In the genomic region with DNA sequence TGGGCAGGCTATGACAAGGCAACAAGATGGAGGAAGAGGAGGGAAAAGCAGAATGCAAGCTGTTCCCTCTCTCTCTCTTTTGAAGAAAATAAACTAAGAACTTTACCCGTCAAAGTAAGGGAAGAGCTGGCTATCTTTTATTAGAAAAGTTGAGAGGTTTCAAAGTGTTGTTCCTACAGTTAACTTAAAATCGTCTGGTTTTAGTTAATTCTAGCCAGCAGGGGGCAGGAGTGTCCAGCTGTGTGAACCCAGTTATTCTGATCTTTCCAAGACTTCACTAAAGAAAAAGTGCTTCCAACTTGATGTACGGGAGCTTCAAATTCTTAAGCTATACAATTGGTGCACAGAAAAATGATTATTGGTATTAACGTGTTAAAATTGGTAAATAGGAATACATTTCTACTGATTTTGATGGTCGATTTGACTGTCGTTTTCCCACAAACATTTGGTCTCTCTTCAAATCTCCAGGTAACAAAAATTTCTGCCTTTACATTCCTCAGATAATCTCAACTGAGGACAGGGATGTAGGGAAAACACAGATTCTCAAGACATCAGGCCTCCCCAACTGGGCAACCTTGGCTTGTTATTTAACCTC, we compare ENCODE assay signal across 8 cellular contexts. TPM values are rescaled to one million over a fixed set of nuclear protein-coding genes. Genes with fewer than 3 reads are reported as not detected.
A peak's percentile ranks its signal among the peaks of the same experiment; 100 is the strongest.
DNase-seq lines count a peak whose midpoint lies in the region; ATAC-seq and TF ChIP-seq lines count a peak whose summit lies in the region.

No MANE protein-coding gene starts in this region.

- intact Hi-C loops in mucosa of descending colon (cut with DNase I, micrococcal nuclease): loop anchor here in 1 of 2 donors (10.0 kb wide), 1 partner anchor 357 kb away; no protein-coding TSS in a partner anchor
- intact Hi-C loops in thyroid gland (cut with DNase I): loop anchor here (5.0 to 10.0 kb wide), 2 partner anchors 147 to 369 kb away; no protein-coding TSS in a partner anchor

- peak; percentile 31 for ATAC-seq in effector memory CD8-positive, alpha-beta T cell (replicated peaks)
- peak; percentile 71 for ATAC-seq in mucosa of descending colon
- no peak for ATAC-seq in HG03432 (IDR thresholded peaks at IDR 0.05; ENCODE audit: unreplicated experiment)

- DNase-seq in A172 (ENCODE audit: low spot score) (peak; percentile 38), EL (peak; percentile 57), NB4 (ENCODE audit: low read depth) (peak; percentile 73), WERI-Rb-1 (peak; percentile 50), mucosa of descending colon (peak in 1 of 3 donors; percentile 88), thyroid gland (peak; percentile 50 to 65)
- DNase-seq in effector memory CD8-positive, alpha-beta T cell: peak; percentile 48 to 57 (median 56)

- H3K4me3 ChIP-seq in NB4 (ENCODE audit: low read depth, low read length) (no peak overlapping the region), WERI-Rb-1 (ENCODE audit: low read depth, low read length) (no peak overlapping the region), mucosa of descending colon (no peak overlapping the region), thyroid gland (replicated peaks in 1 of 3) (no peak overlapping the region)

- H3K27me3 Mint-ChIP-seq in effector memory CD8-positive, alpha-beta T cell: peaks cover 35 to 39% of the 10 kb centered on the region in 2 donors

- H3K36me3 ChIP-seq in WERI-Rb-1 (no peaks in the 10 kb centered on the region), mucosa of descending colon (ENCODE audit: low read depth) (no peaks in the 10 kb centered on the region), thyroid gland (no peaks in the 10 kb centered on the region)

- peaks cover 8% of the 10 kb centered on the region for H3K36me3 Mint-ChIP-seq in effector memory CD8-positive, alpha-beta T cell (ENCODE audit: insufficient read depth)

- peaks cover 17 to 21% of the 10 kb centered on the region in 2 donors for H3K4me1 Mint-ChIP-seq in effector memory CD8-positive, alpha-beta T cell (ENCODE audit: low read depth in 2 of 2)

- H3K4me1 ChIP-seq in mucosa of descending colon (ENCODE audit: low read depth) (no peaks in the 10 kb centered on the region), thyroid gland (peaks cover 0 to 4% of the 10 kb centered on the region in 2 donors)

- H3K27ac Mint-ChIP-seq in effector memory CD8-positive, alpha-beta T cell: no peak overlapping the region

- no peak overlapping the region for H3K4me3 Mint-ChIP-seq in effector memory CD8-positive, alpha-beta T cell

- H3K9me3 ChIP-seq in WERI-Rb-1 (ENCODE audit: severe bottlenecking) (no peaks in the 10 kb centered on the region), mucosa of descending colon (peaks cover 13% of the 10 kb centered on the region), thyroid gland (no peaks in the 10 kb centered on the region)

- WGBS in thyroid gland, 2 donors: 10 to 12% methylated on average over 6 of the region's 6 CpGs

- no peaks in the 10 kb centered on the region for H3K27me3 ChIP-seq in WERI-Rb-1 (ENCODE audit: insufficient read depth, low read depth, severe bottlenecking)
- no peaks in the 10 kb centered on the region for H3K27me3 ChIP-seq in thyroid gland

- H3K27ac ChIP-seq in WERI-Rb-1: no peak overlapping the region
- no peak overlapping the region for H3K27ac ChIP-seq in thyroid gland

- TF ChIP-seq POLR2A in NB4 (IDR thresholded peaks at IDR 0.05; ENCODE audit: extremely low read depth, insufficient read length) (no peak), thyroid gland (IDR thresholded peaks at IDR 0.05) (no peak)

- H3K9me3 Mint-ChIP-seq in effector memory CD8-positive, alpha-beta T cell: peaks cover 0 to 2% of the 10 kb centered on the region in 2 donors

- peak; percentile 59 for TF ChIP-seq CTCF in NB4 (IDR thresholded peaks at IDR 0.05; ENCODE audit: low read depth, low read length)
- peak; percentile 56 for TF ChIP-seq CTCF in WERI-Rb-1 (IDR thresholded peaks at IDR 0.05; ENCODE audit: low read depth, low read length)
- no peak for TF ChIP-seq CTCF in mucosa of descending colon (IDR thresholded peaks at IDR 0.05)
- TF ChIP-seq CTCF in thyroid gland (IDR thresholded peaks at IDR 0.05): peak; percentile 33 to 75 (median 68)

RNA-seq across cellular contexts. Expression of a gene that starts 28.4 kb away (rescaled TPM):
- 10.9 and 15.1 TPM in 2 replicates for total RNA-seq in A172 (2014; rRNA removed; shearing (Covaris generic))
- total RNA-seq in mucosa of descending colon (10 to 100 TPM; 54.3 to 77.8 (median 55.4) TPM), thyroid gland (100 to 1,000 TPM; 109 to 189 (median 126) TPM)
